Comparison of ENCODE assay signal across 1 cellular context in genomic region chr19:18100710-18101109, GRCh38.
TF ChIP-seq lines count a peak whose summit lies in the region.

No MANE protein-coding gene starts in this region.

TF ChIP-seq in HepG2, 621 proteins besides CTCF, POLR2A, EP300 and RAD21 (continued from another document and continues in another):
- TF ChIP-seq ZBTB37 (CRISPR knock-in tag; IDR thresholded peaks at IDR 0.05) (no peak), ZNF709 (CRISPR knock-in tag; IDR thresholded peaks at IDR 0.05) (no peak), CBX1 (IDR thresholded peaks at IDR 0.05; ENCODE audit: low read depth) (no peak), ZNF510 (CRISPR knock-in tag; IDR thresholded peaks at IDR 0.05; ENCODE audit: low read depth) (no peak), ZNF260 (CRISPR knock-in tag; IDR thresholded peaks at IDR 0.05; ENCODE audit: borderline replicate concordance, low read depth) (no peak), AKNA (CRISPR knock-in tag; IDR thresholded peaks at IDR 0.05; ENCODE audit: borderline replicate concordance) (no peak), KLF15 (CRISPR knock-in tag; IDR thresholded peaks at IDR 0.05; ENCODE audit: borderline replicate concordance) (no peak), E2F1 (CRISPR knock-in tag; IDR thresholded peaks at IDR 0.05) (no peak), ZNF512 (CRISPR knock-in tag; IDR thresholded peaks at IDR 0.05) (no peak), KDM3A (CRISPR knock-in tag; IDR thresholded peaks at IDR 0.05; ENCODE audit: low read depth) (no peak), ZNF263 (CRISPR knock-in tag; IDR thresholded peaks at IDR 0.05) (no peak), PBX2 (CRISPR knock-in tag; IDR thresholded peaks at IDR 0.05) (no peak), NR2F1 (CRISPR knock-in tag; IDR thresholded peaks at IDR 0.05) (peak; percentile 75 to 80), HOMEZ (CRISPR knock-in tag; IDR thresholded peaks at IDR 0.05; ENCODE audit: low read depth) (peak; percentile 73), KDM5B (CRISPR knock-in tag; IDR thresholded peaks at IDR 0.05; ENCODE audit: borderline replicate concordance) (no peak), SIN3B (IDR thresholded peaks at IDR 0.05; ENCODE audit: low read length) (no peak), ZBTB7A (CRISPR knock-in tag; IDR thresholded peaks at IDR 0.05) (no peak), HNF4G (IDR thresholded peaks at IDR 0.05; ENCODE audit: borderline replicate concordance, low read depth, low read length) (no peak), HNF4G (CRISPR knock-in tag; IDR thresholded peaks at IDR 0.05; ENCODE audit: borderline replicate concordance, low read depth) (no peak), HOXA7 (CRISPR knock-in tag; IDR thresholded peaks at IDR 0.05) (no peak), ZMYM2 (CRISPR knock-in tag; IDR thresholded peaks at IDR 0.05) (no peak), ZFP1 (CRISPR knock-in tag; IDR thresholded peaks at IDR 0.05) (no peak), ZFY (CRISPR knock-in tag; IDR thresholded peaks at IDR 0.05) (peak; percentile 37; the same call in 1 of the 2 replicates), KDM1A (CRISPR knock-in tag; IDR thresholded peaks at IDR 0.05) (no peak), ZNF138 (CRISPR knock-in tag; IDR thresholded peaks at IDR 0.05; ENCODE audit: low read depth) (no peak), ZBTB38 (CRISPR knock-in tag; IDR thresholded peaks at IDR 0.05) (no peak), ZNF101 (CRISPR knock-in tag; IDR thresholded peaks at IDR 0.05; ENCODE audit: borderline replicate concordance, low read depth) (no peak), TCF7L2 (IDR thresholded peaks at IDR 0.05; ENCODE audit: low read depth, low read length) (no peak), MAFF (IDR thresholded peaks at IDR 0.05; ENCODE audit: low read depth, low read length) (no peak), SP5 (CRISPR knock-in tag; IDR thresholded peaks at IDR 0.05; ENCODE audit: borderline replicate concordance, low read depth) (no peak), USF2 (IDR thresholded peaks at IDR 0.05; ENCODE audit: low read depth, low read length) (no peak), USF2 (CRISPR knock-in tag; IDR thresholded peaks at IDR 0.05; ENCODE audit: borderline replicate concordance) (no peak), ATF1 (CRISPR knock-in tag; IDR thresholded peaks at IDR 0.05) (no peak), CENPT (CRISPR knock-in tag; IDR thresholded peaks at IDR 0.05; ENCODE audit: low read depth) (no peak), CCDC6 (CRISPR knock-in tag; IDR thresholded peaks at IDR 0.05) (no peak), ZNF501 (CRISPR knock-in tag; IDR thresholded peaks at IDR 0.05) (no peak), ZSCAN5A (CRISPR knock-in tag; IDR thresholded peaks at IDR 0.05; ENCODE audit: borderline replicate concordance) (no peak), ZNF580 (CRISPR knock-in tag; IDR thresholded peaks at IDR 0.05; ENCODE audit: borderline replicate concordance, low read depth) (no peak; the same call in 1 of the 2 replicates), GATAD1 (CRISPR knock-in tag; IDR thresholded peaks at IDR 0.05) (peak; percentile 44; the same call in 1 of the 2 replicates), U2AF1 (optimal IDR thresholded peaks at IDR 0.05; ENCODE audit: low read depth, low read length) (no peak), ZNF251 (CRISPR knock-in tag; IDR thresholded peaks at IDR 0.05) (no peak), NFIC (IDR thresholded peaks at IDR 0.05; ENCODE audit: low read length) (no peak), HCFC1 (IDR thresholded peaks at IDR 0.05; ENCODE audit: low read depth, low read length) (no peak), ATF4 (CRISPR knock-in tag; IDR thresholded peaks at IDR 0.05) (no peak), ZNF10 (CRISPR knock-in tag; IDR thresholded peaks at IDR 0.05; ENCODE audit: borderline replicate concordance, low read depth) (no peak), MTERF4 (CRISPR knock-in tag; IDR thresholded peaks at IDR 0.05) (no peak), KAT7 (CRISPR knock-in tag; IDR thresholded peaks at IDR 0.05; ENCODE audit: borderline replicate concordance) (no peak), RAD51 (IDR thresholded peaks at IDR 0.05; ENCODE audit: borderline replicate concordance) (no peak), ZNF33B (CRISPR knock-in tag; IDR thresholded peaks at IDR 0.05) (no peak)
